8 cellular contexts compared by ENCODE assay signal in the genomic region with DNA sequence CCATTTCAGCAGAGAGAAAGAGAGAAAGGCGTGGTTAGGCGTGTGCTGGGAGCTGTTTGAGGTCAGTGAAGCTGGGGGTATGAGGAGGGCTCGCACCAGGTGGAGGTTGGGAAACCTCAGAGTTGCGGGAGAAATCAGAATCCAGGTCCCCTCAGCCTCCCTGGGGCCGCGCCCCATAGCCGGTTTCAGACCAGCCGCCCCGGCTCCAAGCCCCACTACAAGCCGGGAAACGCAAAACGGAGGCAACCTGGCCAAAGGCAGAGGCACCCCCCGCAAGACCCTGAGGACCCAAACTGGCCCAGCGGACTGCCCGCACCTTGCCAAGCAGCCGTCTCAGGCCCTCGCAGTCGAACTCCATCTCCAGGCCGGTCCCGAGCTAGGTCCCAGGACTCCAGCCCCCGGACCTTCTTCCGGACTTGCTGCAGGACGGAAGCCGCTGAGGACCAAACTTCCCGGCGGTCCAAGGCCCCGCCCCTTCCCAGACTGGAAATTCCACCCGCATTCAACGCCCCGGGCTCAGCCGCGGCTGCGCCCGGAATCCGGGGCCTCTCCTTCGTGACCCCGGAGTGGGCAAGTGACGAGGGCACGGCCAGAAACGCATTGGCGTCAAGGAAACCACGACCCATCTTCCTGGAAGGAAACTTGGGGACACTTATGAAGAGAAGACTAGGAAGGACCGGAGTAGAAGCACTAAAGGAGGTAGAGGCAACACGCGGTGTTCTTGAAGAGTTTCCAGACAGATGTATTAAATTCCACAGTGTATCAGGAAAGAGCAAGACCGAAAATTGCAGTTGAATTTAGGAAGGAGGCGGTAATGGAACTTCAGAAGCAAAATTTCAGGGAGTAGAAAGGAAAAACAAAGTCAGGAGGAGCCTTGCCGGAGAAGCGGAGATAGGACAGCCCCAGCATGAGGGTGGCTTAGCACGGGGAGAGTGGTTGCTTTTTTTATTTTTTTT. TPM values are rescaled to one million over a fixed set of nuclear protein-coding genes. Genes with fewer than 3 reads are reported as not detected.
A peak's percentile ranks its signal among the peaks of the same experiment; 100 is the strongest.
DNase-seq lines count a peak whose midpoint lies in the region; ATAC-seq and TF ChIP-seq lines count a peak whose summit lies in the region.

Gene UEVLD, minus strand, starts transcription at position 438 of the 956 bp plus-strand sequence. Its CDS starts 80 bp downstream, at position 358.

- H3K27ac Mint-ChIP-seq in WTC11 = no peak within 1 kb of the TSS
- no peak within 1 kb of the TSS for H3K27ac Mint-ChIP-seq in central memory CD8-positive, alpha-beta T cell (ENCODE audit: low read depth)

- POLR2A ChIA-PET in WTC11 (lab: Charles Lee) = interaction anchor here (1.0 to 1.7 kb wide), 4 partner anchors 45 to 62 kb away, joined by 3 to 6 read pairs (median 4); partner anchors contain the start of genes SPTY2D1 and TSG101

- TF ChIP-seq CTCF in WTC11 (IDR thresholded peaks at IDR 0.05) = no peak

- H3K4me3 Mint-ChIP-seq in WTC11 = no peak within 1 kb of the TSS
- no peak within 1 kb of the TSS for H3K4me3 Mint-ChIP-seq in central memory CD8-positive, alpha-beta T cell

- no peaks in the 10 kb centered on the region for H3K27me3 Mint-ChIP-seq in WTC11 (ENCODE audit: low read depth)
- H3K27me3 Mint-ChIP-seq in central memory CD8-positive, alpha-beta T cell = no peaks in the 10 kb centered on the region

- H3K4me1 Mint-ChIP-seq in WTC11 = no peaks in the 10 kb centered on the region
- H3K4me1 Mint-ChIP-seq in central memory CD8-positive, alpha-beta T cell = no peaks in the 10 kb centered on the region

- no peaks in the 10 kb centered on the region for H3K9me3 Mint-ChIP-seq in WTC11
- H3K9me3 Mint-ChIP-seq in central memory CD8-positive, alpha-beta T cell = no peaks in the 10 kb centered on the region

- H3K36me3 Mint-ChIP-seq in WTC11 = no peaks in the 10 kb centered on the region
- peaks cover 2% of the 10 kb centered on the region for H3K36me3 Mint-ChIP-seq in central memory CD8-positive, alpha-beta T cell (ENCODE audit: insufficient read depth)

- peak; percentile 76 to 87 (median 82) for DNase-seq in NCI-H1417 (lab: John Stamatoyannopoulos, UW)
- no peak for DNase-seq in NCI-H1417 treated with DMSO at 0.1 percent for 48 hours (lab: John Stamatoyannopoulos, UW)
- DNase-seq in NCI-H2107 treated with DMSO at 0.1 percent for 48 hours (lab: John Stamatoyannopoulos, UW; ENCODE audit: unreplicated experiment) = peak; percentile 51
- peak; percentile 87 for DNase-seq in WTC11 (ENCODE audit: low spot score)
- DNase-seq in central memory CD8-positive, alpha-beta T cell (ENCODE audit: low spot score in 2 of 2) = peak; percentile 23 to 25
- peak; percentile 89 for DNase-seq in inferior parietal cortex (ENCODE audit: extremely low spot score)
- DNase-seq in smooth muscle cell of the brain vasculature (ENCODE audit: low read depth, low spot score) = peak; percentile 71

- CTCF ChIA-PET in WTC11 (lab: Charles Lee) = interaction anchor here (1.5 kb wide), 1 partner anchor 49 kb away, joined by 4 read pairs; no protein-coding TSS in a partner anchor

- ATAC-seq in HG02798 (IDR thresholded peaks at IDR 0.05; ENCODE audit: poor library complexity, unreplicated experiment) (peak; percentile 76), WTC11 (peak; percentile 90)
- ATAC-seq in central memory CD8-positive, alpha-beta T cell (replicated peaks; ENCODE audit: extremely low read depth, poor library complexity, severe bottlenecking) = peak; percentile 41

TF ChIP-seq in WTC11, 78 proteins besides CTCF, POLR2A, EP300 and RAD21 (continues in another document):
- TF ChIP-seq E2F5 (CRISPR knock-in tag; IDR thresholded peaks at IDR 0.05) (0 out of 2 replicates have a peak, but pooled peaks have one; percentile 36), NR3C1 (CRISPR knock-in tag; conservative IDR thresholded peaks at IDR 0.05; ENCODE audit: low read depth) (no peak), IRF1 (CRISPR knock-in tag; IDR thresholded peaks at IDR 0.05) (no peak), ATF1 (CRISPR knock-in tag; IDR thresholded peaks at IDR 0.05) (no peak), ELF4 (CRISPR knock-in tag; IDR thresholded peaks at IDR 0.05; ENCODE audit: low read depth) (no peak), FOXK1 (CRISPR knock-in tag; IDR thresholded peaks at IDR 0.05) (no peak), CREB1 (CRISPR knock-in tag; IDR thresholded peaks at IDR 0.05) (no peak), TP53 (CRISPR knock-in tag; IDR thresholded peaks at IDR 0.05) (no peak), ZNF263 (CRISPR knock-in tag; IDR thresholded peaks at IDR 0.05; ENCODE audit: low read depth) (no peak)
- TF ChIP-seq, protein P1, sequence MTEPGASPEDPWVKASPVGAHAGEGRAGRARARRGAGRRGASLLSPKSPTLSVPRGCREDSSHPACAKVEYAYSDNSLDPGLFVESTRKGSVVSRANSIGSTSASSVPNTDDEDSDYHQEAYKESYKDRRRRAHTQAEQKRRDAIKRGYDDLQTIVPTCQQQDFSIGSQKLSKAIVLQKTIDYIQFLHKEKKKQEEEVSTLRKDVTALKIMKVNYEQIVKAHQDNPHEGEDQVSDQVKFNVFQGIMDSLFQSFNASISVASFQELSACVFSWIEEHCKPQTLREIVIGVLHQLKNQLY (CRISPR knock-in tag; IDR thresholded peaks at IDR 0.05) = no peak
- TF ChIP-seq, protein P2, sequence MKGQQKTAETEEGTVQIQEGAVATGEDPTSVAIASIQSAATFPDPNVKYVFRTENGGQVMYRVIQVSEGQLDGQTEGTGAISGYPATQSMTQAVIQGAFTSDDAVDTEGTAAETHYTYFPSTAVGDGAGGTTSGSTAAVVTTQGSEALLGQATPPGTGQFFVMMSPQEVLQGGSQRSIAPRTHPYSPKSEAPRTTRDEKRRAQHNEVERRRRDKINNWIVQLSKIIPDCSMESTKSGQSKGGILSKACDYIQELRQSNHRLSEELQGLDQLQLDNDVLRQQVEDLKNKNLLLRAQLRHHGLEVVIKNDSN (CRISPR knock-in tag; IDR thresholded peaks at IDR 0.05) = 0 out of 2 replicates have a peak, but pooled peaks have one; percentile 29
- TF ChIP-seq, protein P3, sequence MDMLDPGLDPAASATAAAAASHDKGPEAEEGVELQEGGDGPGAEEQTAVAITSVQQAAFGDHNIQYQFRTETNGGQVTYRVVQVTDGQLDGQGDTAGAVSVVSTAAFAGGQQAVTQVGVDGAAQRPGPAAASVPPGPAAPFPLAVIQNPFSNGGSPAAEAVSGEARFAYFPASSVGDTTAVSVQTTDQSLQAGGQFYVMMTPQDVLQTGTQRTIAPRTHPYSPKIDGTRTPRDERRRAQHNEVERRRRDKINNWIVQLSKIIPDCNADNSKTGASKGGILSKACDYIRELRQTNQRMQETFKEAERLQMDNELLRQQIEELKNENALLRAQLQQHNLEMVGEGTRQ (CRISPR knock-in tag; IDR thresholded peaks at IDR 0.05) = no peak
- TF ChIP-seq, protein P4, sequence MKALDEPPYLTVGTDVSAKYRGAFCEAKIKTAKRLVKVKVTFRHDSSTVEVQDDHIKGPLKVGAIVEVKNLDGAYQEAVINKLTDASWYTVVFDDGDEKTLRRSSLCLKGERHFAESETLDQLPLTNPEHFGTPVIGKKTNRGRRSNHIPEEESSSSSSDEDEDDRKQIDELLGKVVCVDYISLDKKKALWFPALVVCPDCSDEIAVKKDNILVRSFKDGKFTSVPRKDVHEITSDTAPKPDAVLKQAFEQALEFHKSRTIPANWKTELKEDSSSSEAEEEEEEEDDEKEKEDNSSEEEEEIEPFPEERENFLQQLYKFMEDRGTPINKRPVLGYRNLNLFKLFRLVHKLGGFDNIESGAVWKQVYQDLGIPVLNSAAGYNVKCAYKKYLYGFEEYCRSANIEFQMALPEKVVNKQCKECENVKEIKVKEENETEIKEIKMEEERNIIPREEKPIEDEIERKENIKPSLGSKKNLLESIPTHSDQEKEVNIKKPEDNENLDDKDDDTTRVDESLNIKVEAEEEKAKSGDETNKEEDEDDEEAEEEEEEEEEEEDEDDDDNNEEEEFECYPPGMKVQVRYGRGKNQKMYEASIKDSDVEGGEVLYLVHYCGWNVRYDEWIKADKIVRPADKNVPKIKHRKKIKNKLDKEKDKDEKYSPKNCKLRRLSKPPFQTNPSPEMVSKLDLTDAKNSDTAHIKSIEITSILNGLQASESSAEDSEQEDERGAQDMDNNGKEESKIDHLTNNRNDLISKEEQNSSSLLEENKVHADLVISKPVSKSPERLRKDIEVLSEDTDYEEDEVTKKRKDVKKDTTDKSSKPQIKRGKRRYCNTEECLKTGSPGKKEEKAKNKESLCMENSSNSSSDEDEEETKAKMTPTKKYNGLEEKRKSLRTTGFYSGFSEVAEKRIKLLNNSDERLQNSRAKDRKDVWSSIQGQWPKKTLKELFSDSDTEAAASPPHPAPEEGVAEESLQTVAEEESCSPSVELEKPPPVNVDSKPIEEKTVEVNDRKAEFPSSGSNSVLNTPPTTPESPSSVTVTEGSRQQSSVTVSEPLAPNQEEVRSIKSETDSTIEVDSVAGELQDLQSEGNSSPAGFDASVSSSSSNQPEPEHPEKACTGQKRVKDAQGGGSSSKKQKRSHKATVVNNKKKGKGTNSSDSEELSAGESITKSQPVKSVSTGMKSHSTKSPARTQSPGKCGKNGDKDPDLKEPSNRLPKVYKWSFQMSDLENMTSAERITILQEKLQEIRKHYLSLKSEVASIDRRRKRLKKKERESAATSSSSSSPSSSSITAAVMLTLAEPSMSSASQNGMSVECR (CRISPR knock-in tag; IDR thresholded peaks at IDR 0.05; ENCODE audit: borderline replicate concordance) = 0 out of 2 replicates have a peak, but pooled peaks have one; percentile 41

RNA-seq across cellular contexts. Expression of gene UEVLD, which starts in this region (rescaled TPM):
- 6.7 to 8.6 TPM (median 7.5 TPM) in 3 replicates for total RNA-seq in WTC11 (2021)
